ENCODE assay signal across 21 cellular contexts in the genomic region with DNA sequence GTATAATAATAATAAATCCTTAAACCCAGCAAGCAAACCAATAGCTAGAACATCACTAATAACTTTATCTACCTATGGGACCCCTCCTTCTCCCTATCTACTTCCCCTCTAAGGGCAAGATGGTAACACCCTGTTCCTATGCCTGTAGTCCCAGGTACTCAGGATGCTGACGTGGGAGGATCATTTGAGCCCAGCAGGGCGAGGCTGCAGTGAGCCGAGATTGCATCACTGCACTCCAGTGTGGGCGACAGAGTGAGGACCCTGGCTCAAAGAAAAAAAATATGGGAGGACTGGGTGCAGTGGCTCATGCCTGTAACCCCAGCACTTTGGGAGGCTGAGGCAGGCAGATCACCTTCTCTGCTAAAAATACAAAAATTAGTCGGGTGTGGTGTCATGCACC.
DNase-seq lines count a peak whose midpoint lies in the region; ATAC-seq and TF ChIP-seq lines count a peak whose summit lies in the region.
"Had no signal": no experiment of that assay in that cellular context is flagged by ENCODE, and none has a peak within 500 bp of the region (broad histone marks: within the 10 kb centered on the region; RNA-seq: fewer than 3 reads in every experiment).

No MANE protein-coding gene starts in this region.

- no peaks in the 10 kb centered on the region for H3K27me3 ChIP-seq in ACC112 (ENCODE audit: insufficient read depth, low read length)
- H3K27me3 ChIP-seq in Panc1 (ENCODE audit: control insufficient read depth, insufficient read depth, low read length) = no peaks in the 10 kb centered on the region
- H3K27me3 ChIP-seq in esophagus muscularis mucosa = no peaks in the 10 kb centered on the region
- H3K27me3 ChIP-seq: SJCRH30 had no signal

- H3K27ac ChIP-seq in ACC112 (ENCODE audit: low read depth, low read length) (peak overlapping the region; percentile 52; the same call in 1 of the 2 replicates), Panc1 (ENCODE audit: low read length) (peak overlapping the region; percentile 87), esophagus muscularis mucosa (replicated peaks in 1 of 4) (peak overlapping the region in 3 of 4 donors; percentile 74 to 83 (median 74))
- H3K27ac ChIP-seq: HL-60, psoas muscle, SJCRH30, WERI-Rb-1 had no signal

- 79% methylated on average over 5 of the region's 5 CpGs for WGBS in esophagus muscularis mucosa

- CTCF ChIA-PET in Panc1 (lab: Charles Lee) = no interaction called here

- H3K36me3 ChIP-seq in ACC112 (ENCODE audit: insufficient read depth, low read length) (no peaks in the 10 kb centered on the region), Panc1 (ENCODE audit: control insufficient read depth, insufficient read depth, low read length) (no peaks in the 10 kb centered on the region), esophagus muscularis mucosa (no peaks in the 10 kb centered on the region)
- H3K36me3 ChIP-seq: SJCRH30, WERI-Rb-1 had no signal

- H3K9me3 ChIP-seq in Panc1 (ENCODE audit: control insufficient read depth, insufficient read depth, low read depth, low read length) (peaks cover 14% of the 10 kb centered on the region), esophagus muscularis mucosa (peaks cover 0 to 19% (median 15%) of the 10 kb centered on the region in 4 donors)

- no TSS peak for BruUV-seq in Panc1 (replicated peaks; lab: Mats Ljungman, UMichigan)

- TF ChIP-seq CTCF in Panc1 (IDR thresholded peaks at IDR 0.05) (no peak), esophagus muscularis mucosa (IDR thresholded peaks at IDR 0.05) (no peak), omental fat pad (IDR thresholded peaks at IDR 0.05) (no peak)

- H3K4me1 ChIP-seq in ACC112 (ENCODE audit: control insufficient read depth, insufficient read depth, low read length, unreplicated experiment) = peaks cover 16% of the 10 kb centered on the region
- H3K4me1 ChIP-seq in Panc1 (ENCODE audit: control insufficient read depth, insufficient read depth, low read length) = peaks cover 20% of the 10 kb centered on the region
- H3K4me1 ChIP-seq in esophagus muscularis mucosa = peaks cover 13 to 34% (median 34%) of the 10 kb centered on the region in 4 donors
- H3K4me1 ChIP-seq: psoas muscle had no signal

- intact Hi-C loops in Panc1 (cut with micrococcal nuclease; ENCODE audit: unreplicated experiment) (no loop called here), esophagus muscularis mucosa (cut with DNase I) (no loop called here)

- ATAC-seq in Panc1 (no peak), omental fat pad (ENCODE audit: low FRiP score) (peak; percentile 67), GM19467 (IDR thresholded peaks at IDR 0.05; ENCODE audit: unreplicated experiment) (no peak)
- ATAC-seq: effector memory CD8-positive, alpha-beta T cell had no signal

- H2AFZ ChIP-seq in ACC112 (ENCODE audit: low read length, unreplicated experiment) = no peak overlapping the region

- no peak for TF ChIP-seq EP300 in esophagus muscularis mucosa (IDR thresholded peaks at IDR 0.05)

- H3K4me3 ChIP-seq in ACC112 (ENCODE audit: low read depth, low read length) (no peak overlapping the region), Panc1 (ENCODE audit: low read depth in 2 of 2, low read length in 2 of 2) (no peak overlapping the region), esophagus muscularis mucosa (no peak overlapping the region)
- H3K4me3 ChIP-seq: psoas muscle, SJCRH30 had no signal

- DNase-seq in Panc1 (ENCODE audit: low read depth, low spot score) (no peak), esophagus muscularis mucosa (ENCODE audit: extremely low spot score) (no peak), omental fat pad (ENCODE audit: low spot score) (no peak), NCI-H1694 (lab: John Stamatoyannopoulos, UW) (no peak), NCI-H1436 (lab: John Stamatoyannopoulos, UW) (no peak), NCI-H69 (lab: John Stamatoyannopoulos, UW) (no peak)
- DNase-seq: activated CD4-positive, alpha-beta memory T cell treated with anti-CD3 and anti-CD28 coated beads for 36 hours; activated T-cell treated with anti-CD3 and anti-CD28 coated beads for 4 hours; amygdala; effector memory CD8-positive, alpha-beta T cell; H7; NCI-H2107; NCI-H748 treated with DMSO at 0.1 percent for 48 hours; OCI-M1; SJCRH30; stimulated activated CD4-positive, alpha-beta T cell treated with anti-CD3 and anti-CD28 coated beads, Interleukin-4, amount 100 ng/mL, for 24 hours; WERI-Rb-1 had no signal

- POLR2A ChIA-PET in Panc1 (lab: Charles Lee) = no interaction called here

- TF ChIP-seq POLR2A in esophagus muscularis mucosa (IDR thresholded peaks at IDR 0.05; ENCODE audit: low read depth) = no peak

- H3K79me2 ChIP-seq in ACC112 (ENCODE audit: control insufficient read depth, insufficient read depth, low read length, unreplicated experiment) = no peaks in the 10 kb centered on the region

- in situ Hi-C loops in Panc1 (cut with HindIII; ENCODE audit: low pct_unique_long_range_greater_than_20kb, low sequenced_read_pairs) = no loop called here
